ENCODE assay signal across 11 cellular contexts in the genomic region with DNA sequence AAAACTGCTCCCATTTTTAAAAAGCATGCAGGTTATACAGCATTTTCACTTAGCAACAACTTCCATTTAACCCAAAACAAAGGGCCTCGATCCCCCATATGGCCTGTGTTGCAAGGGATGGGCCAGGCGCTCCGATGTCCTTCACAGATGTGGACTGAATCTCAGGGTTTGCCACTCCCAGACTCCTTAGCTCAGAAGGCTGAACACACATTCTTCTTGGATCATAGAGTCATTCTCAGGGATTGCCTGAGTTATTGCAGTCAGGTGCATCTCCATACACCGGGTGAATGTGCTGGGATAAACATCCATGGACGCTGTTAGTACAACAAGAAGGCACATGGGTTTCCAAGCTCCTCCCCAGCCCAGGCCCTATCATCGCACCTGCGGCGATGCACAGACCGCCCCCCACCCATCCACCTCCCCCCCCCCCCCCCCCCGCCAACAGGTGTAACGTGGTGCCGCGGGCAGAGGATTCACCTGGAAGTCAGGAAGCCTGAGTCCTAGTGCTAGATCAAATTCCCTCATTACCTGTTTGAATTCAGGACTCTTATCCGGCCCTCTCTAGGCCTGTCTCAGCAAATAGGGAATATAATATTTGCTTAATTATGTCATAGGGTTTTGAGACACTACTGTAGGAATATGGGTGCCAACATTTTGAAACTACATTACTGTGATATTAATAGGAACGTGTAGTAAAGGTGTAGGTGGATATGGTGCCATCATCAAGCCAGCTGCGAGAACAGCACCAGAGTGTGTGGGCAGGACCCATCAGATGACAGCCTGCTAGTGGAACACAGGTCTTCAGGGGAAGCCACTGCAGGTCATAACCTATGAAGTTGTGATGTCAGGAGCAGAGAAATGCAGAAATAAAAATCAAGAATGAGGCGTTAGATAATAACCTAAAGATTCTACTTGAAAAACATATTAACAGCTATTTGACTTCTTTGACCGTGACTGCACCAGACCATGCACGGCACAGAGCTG.
DNase-seq lines count a peak whose midpoint lies in the region; ATAC-seq and TF ChIP-seq lines count a peak whose summit lies in the region.
"Had no signal": no experiment of that assay in that cellular context is flagged by ENCODE, and none has a peak within 500 bp of the region (broad histone marks: within the 10 kb centered on the region; RNA-seq: fewer than 3 reads in every experiment).

No MANE protein-coding gene starts in this region.

- H3K4me1 Mint-ChIP-seq in chondrocyte (ENCODE audit: low read depth): peaks cover 77% of the 10 kb centered on the region

- H3K4me1 ChIP-seq in psoas muscle: peaks cover 26% of the 10 kb centered on the region

- intact Hi-C loops in psoas muscle (cut with DNase I): loop anchor here in 1 of 2 donors (2.0 kb wide), 1 partner anchor 52 kb away; no protein-coding TSS in a partner anchor
- intact Hi-C loops in posterior vena cava (cut with DNase I): no loop called here
- intact Hi-C loops in left colon (cut with DNase I, micrococcal nuclease): no loop called here

- 60 to 78% (median 71%) methylated on average over 18 to 19 of the region's 19 CpGs for WGBS in psoas muscle, 3 donors

- no peaks in the 10 kb centered on the region for H3K27me3 Mint-ChIP-seq in chondrocyte (ENCODE audit: low read depth)

- peak overlapping the region; percentile 53 for H3K4me3 Mint-ChIP-seq in chondrocyte (ENCODE audit: unreplicated experiment)
- H3K4me3 Mint-ChIP-seq: neural crest cell had no signal

- H3K4me3 ChIP-seq in psoas muscle: no peak overlapping the region

- peak overlapping the region; percentile 100 for H3K27ac Mint-ChIP-seq in chondrocyte (ENCODE audit: unreplicated experiment)

- TF ChIP-seq CTCF in GM13977 (IDR thresholded peaks at IDR 0.05; ENCODE audit: extremely low read depth, insufficient read depth, missing control alignments) (no peak), chondrocyte (IDR thresholded peaks at IDR 0.05) (no peak), psoas muscle (IDR thresholded peaks at IDR 0.05) (no peak)

- in situ Hi-C loops in GM13977 (cut with MboI; ENCODE audit: low pct_unique_long_range_greater_than_20kb, low sequenced_read_pairs, unreplicated experiment): no loop called here

- no peaks in the 10 kb centered on the region for H3K27me3 ChIP-seq in psoas muscle (ENCODE audit: insufficient read depth in 3 of 3, low read length in 2 of 3)

- no peaks in the 10 kb centered on the region for H3K36me3 ChIP-seq in psoas muscle (ENCODE audit: insufficient read depth in 1 of 2, low read depth in 1 of 2)

- H3K9me3 Mint-ChIP-seq in chondrocyte (ENCODE audit: low read depth): no peaks in the 10 kb centered on the region
- H3K9me3 Mint-ChIP-seq: neural crest cell had no signal

- ATAC-seq in psoas muscle (peak; percentile 24 to 63 (median 48)), left colon (no peak)

- peaks cover 6% of the 10 kb centered on the region for H3K36me3 Mint-ChIP-seq in chondrocyte (ENCODE audit: low read depth)
- H3K36me3 Mint-ChIP-seq: T-cell had no signal

- H3K27ac ChIP-seq in psoas muscle: peak overlapping the region; percentile 81

- H3K9me3 ChIP-seq in psoas muscle: no peaks in the 10 kb centered on the region

- DNase-seq in GM13977 (ENCODE audit: low spot score) (peak; percentile 13), NCI-H2029 treated with DMSO at 0.1 percent for 48 hours (lab: John Stamatoyannopoulos, UW) (peak; percentile 79), chondrocyte (ENCODE audit: low spot score) (no peak), psoas muscle (no peak), NOMO-1 treated with DMSO at 0.1 percent for 48 hours (lab: John Stamatoyannopoulos, UW; ENCODE audit: unreplicated experiment) (no peak), posterior vena cava (ENCODE audit: low spot score) (no peak), T-helper 9 cell (no peak), left colon (no peak)
- DNase-seq: stimulated activated CD4-positive, alpha-beta T cell treated with anti-CD3 and anti-CD28 coated beads, Interleukin-4, amount 100 ng/mL, for 1 hour had no signal

Comparison
In these comparisons a context has a peak if more than half of its experiments do, and no peak if none do; other contexts are left out.
1. DNase-seq: peak in GM13977 (single experiment) and NCI-H2029 treated with DMSO at 0.1 percent for 48 hours (single experiment); none in chondrocyte (single experiment), psoas muscle (0 of 2), NOMO-1 treated with DMSO at 0.1 percent for 48 hours (single experiment), posterior vena cava (single experiment), T-helper 9 cell (single experiment) and left colon (0 of 2).